In the genomic region with DNA sequence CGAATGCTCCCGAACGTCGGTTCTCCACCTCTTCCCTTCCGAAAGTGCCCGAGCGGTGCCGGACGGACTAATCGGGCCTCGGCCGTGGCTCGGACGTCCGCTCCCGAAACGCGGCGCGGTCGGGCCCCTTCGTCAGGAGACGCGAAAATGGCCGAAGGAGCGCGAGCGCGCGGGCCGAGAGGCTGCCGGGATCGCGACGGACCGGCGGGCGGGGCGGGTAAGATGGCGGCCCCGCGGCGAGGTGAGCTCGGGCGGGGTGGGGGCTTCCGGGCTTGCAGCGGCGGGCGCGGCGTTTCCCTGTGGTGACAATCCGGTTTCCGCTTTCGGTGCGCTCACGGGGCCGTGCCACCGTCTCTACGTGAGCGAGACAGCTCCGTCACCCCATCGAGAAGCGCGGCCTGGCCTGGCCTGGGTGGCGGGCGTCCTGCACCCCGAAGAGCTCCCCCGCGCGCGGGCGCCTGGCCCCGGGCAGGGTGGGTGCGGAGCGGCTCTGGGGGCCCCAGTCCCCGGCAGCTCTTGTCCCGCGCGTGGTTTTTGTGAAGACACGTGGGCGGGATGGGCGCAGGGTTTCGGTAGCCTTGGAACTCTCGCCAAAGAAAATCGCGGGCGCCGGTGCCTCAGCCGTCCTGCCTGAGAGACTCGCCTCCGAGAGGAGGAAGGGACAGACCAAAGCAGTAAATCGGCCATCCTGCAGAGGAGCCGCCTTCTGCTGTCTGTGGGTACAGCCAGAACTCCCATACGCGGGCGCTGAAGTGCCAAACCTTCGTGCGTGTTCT, we compare ENCODE assay signal across 8 cellular contexts. TPM values are rescaled to one million over a fixed set of nuclear protein-coding genes. Genes with fewer than 3 reads are reported as not detected.
DNase-seq lines count a peak whose midpoint lies in the region; ATAC-seq and TF ChIP-seq lines count a peak whose summit lies in the region.

TSS of gene TMEM80 (plus strand) at position 211 of the 776 bp plus-strand sequence. CDS start at position 223, 12 bp downstream.

- H3K4me3 Mint-ChIP-seq in activated naive CD8-positive, alpha-beta T cell treated with anti-CD3 and anti-CD28 coated beads, Interleukin-2, amount 50 U/mL, for 24 hours, result peak within 1 kb of the TSS; percentile 86

- no peaks in the 10 kb centered on the region for H3K36me3 ChIP-seq in cardiac muscle cell
- H3K36me3 ChIP-seq in parathyroid adenoma (ENCODE audit: control insufficient read depth, insufficient read depth, low read length), result no peaks in the 10 kb centered on the region
- peaks cover 0 to 31% (median 0%) of the 10 kb centered on the region in 3 donors for H3K36me3 ChIP-seq in tibial nerve

- H3K4me2 ChIP-seq in parathyroid adenoma (ENCODE audit: low read length), result peak within 1 kb of the TSS; percentile 84

- H3K4me3 ChIP-seq in cardiac muscle cell (peak within 1 kb of the TSS; percentile 83), parathyroid adenoma (ENCODE audit: low read depth, low read length) (peak within 1 kb of the TSS; percentile 85), tibial nerve (peak within 1 kb of the TSS; percentile 64 to 97 (median 76))

- H3K79me2 ChIP-seq in parathyroid adenoma, result no peaks in the 10 kb centered on the region

- peak within 1 kb of the TSS; percentile 90 for H2AFZ ChIP-seq in parathyroid adenoma

- H3K4me1 ChIP-seq in cardiac muscle cell (ENCODE audit: low read depth) (peaks cover 10% of the 10 kb centered on the region), parathyroid adenoma (no peaks in the 10 kb centered on the region), tibial nerve (peaks cover 0 to 50% (median 35%) of the 10 kb centered on the region in 4 donors)

- 0% methylated on average over 58 to 85 of the region's 98 CpGs for WGBS in tibial nerve, 2 donors

- peaks cover 49% of the 10 kb centered on the region for H3K4me1 Mint-ChIP-seq in activated naive CD8-positive, alpha-beta T cell treated with anti-CD3 and anti-CD28 coated beads, Interleukin-2, amount 50 U/mL, for 24 hours

- H3K27ac ChIP-seq in cardiac muscle cell (peak within 1 kb of the TSS; percentile 100), parathyroid adenoma (peak within 1 kb of the TSS; percentile 98), tibial nerve (peak within 1 kb of the TSS; percentile 97 to 100 (median 99))

- peak; percentile 59 to 60 for TF ChIP-seq POLR2A in tibial nerve (IDR thresholded peaks at IDR 0.05)

- peak; percentile 63 for ATAC-seq in HG02623 (IDR thresholded peaks at IDR 0.05; ENCODE audit: unreplicated experiment)
- ATAC-seq in activated naive CD8-positive, alpha-beta T cell treated with anti-CD3 and anti-CD28 coated beads, Interleukin-2, amount 50 U/mL, for 24 hours, result peak; percentile 73

- H3K9ac ChIP-seq in parathyroid adenoma, result peak within 1 kb of the TSS; percentile 83

- TF ChIP-seq CTCF in GM10266 (IDR thresholded peaks at IDR 0.05; ENCODE audit: control insufficient read depth, insufficient read depth, low read depth, missing control alignments) (no peak), cardiac muscle cell (IDR thresholded peaks at IDR 0.05; ENCODE audit: low read depth, low read length) (no peak), parathyroid adenoma (IDR thresholded peaks at IDR 0.05) (no peak), tibial nerve (IDR thresholded peaks at IDR 0.05) (peak in 1 of 5 experiments; percentile 5)

- no peaks in the 10 kb centered on the region for H3K27me3 Mint-ChIP-seq in activated naive CD8-positive, alpha-beta T cell treated with anti-CD3 and anti-CD28 coated beads, Interleukin-2, amount 50 U/mL, for 24 hours

- no peaks in the 10 kb centered on the region for H3K9me3 ChIP-seq in cardiac muscle cell (ENCODE audit: low read depth)
- H3K9me3 ChIP-seq in parathyroid adenoma (ENCODE audit: control insufficient read depth, low read length), result no peaks in the 10 kb centered on the region
- no peaks in the 10 kb centered on the region for H3K9me3 ChIP-seq in tibial nerve

- H3K9me3 Mint-ChIP-seq in activated naive CD8-positive, alpha-beta T cell treated with anti-CD3 and anti-CD28 coated beads, Interleukin-2, amount 50 U/mL, for 24 hours, result no peaks in the 10 kb centered on the region

- peak within 1 kb of the TSS; percentile 92 for H3K27ac Mint-ChIP-seq in activated naive CD8-positive, alpha-beta T cell treated with anti-CD3 and anti-CD28 coated beads, Interleukin-2, amount 50 U/mL, for 24 hours

- peaks cover 2% of the 10 kb centered on the region for H3K36me3 Mint-ChIP-seq in activated naive CD8-positive, alpha-beta T cell treated with anti-CD3 and anti-CD28 coated beads, Interleukin-2, amount 50 U/mL, for 24 hours (ENCODE audit: low read depth)

- H3K27me3 ChIP-seq in cardiac muscle cell, result no peaks in the 10 kb centered on the region
- no peaks in the 10 kb centered on the region for H3K27me3 ChIP-seq in parathyroid adenoma (ENCODE audit: control insufficient read depth, insufficient read depth, low read length)
- no peaks in the 10 kb centered on the region for H3K27me3 ChIP-seq in tibial nerve

- DNase-seq in GM10266 (ENCODE audit: extremely low spot score), result peak; percentile 97
- DNase-seq in NCI-H1105 treated with DMSO at 0.1 percent for 48 hours (lab: John Stamatoyannopoulos, UW), result peak; percentile 95
- DNase-seq in SW 1271 (lab: John Stamatoyannopoulos, UW), result peak; percentile 90 to 91
- DNase-seq in activated naive CD8-positive, alpha-beta T cell treated with anti-CD3 and anti-CD28 coated beads, Interleukin-2, amount 50 U/mL, for 24 hours, result peak; percentile 99
- DNase-seq in cardiac muscle cell (ENCODE audit: low read depth in 1 of 2, low spot score in 1 of 2), result peak; percentile 99 to 100
- peak; percentile 99 for DNase-seq in tibial nerve (ENCODE audit: low spot score in 2 of 2)

- peak in 1 of 2 donors; percentile 53 for TF ChIP-seq EP300 in tibial nerve (IDR thresholded peaks at IDR 0.05)

RNA-seq across cellular contexts. Expression of gene TMEM80, which starts in this region (rescaled TPM):
- total RNA-seq in cardiac muscle cell (53.4 and 70.5 TPM in 2 replicates), tibial nerve (10 to 100 TPM; 15.3 to 43.9 (median 38.1) TPM)
- 72.3 and 93.5 TPM in 2 replicates for polyA plus RNA-seq in cardiac muscle cell

Comparison
In these comparisons a context has a peak if more than half of its experiments do, and no peak if none do; other contexts are left out.
1. Peak in every context shown above with its lines: DNase-seq, ATAC-seq, H3K4me3 ChIP-seq and H3K27ac ChIP-seq.